In the genomic region with DNA sequence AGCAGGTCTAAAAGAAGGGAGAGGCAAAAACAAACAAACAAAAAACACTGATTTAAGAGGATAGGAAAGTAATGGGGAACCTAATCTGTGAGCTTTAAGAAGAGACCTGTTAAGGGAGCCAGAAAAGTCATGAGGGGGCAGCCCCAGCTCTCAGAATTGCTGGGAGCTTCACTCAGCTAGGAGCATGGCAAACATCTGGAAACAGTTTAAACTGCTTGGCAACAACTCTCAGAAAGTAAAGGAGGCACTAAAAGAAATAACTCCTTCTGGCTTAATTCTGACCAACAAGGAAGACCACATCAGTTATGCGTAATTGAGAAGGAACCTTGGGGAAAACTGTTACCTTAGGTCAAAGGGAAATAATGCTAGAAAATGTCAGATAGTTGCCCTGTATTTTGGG, we compare ENCODE assay signal across 20 cellular contexts.
DNase-seq lines count a peak whose midpoint lies in the region; ATAC-seq and TF ChIP-seq lines count a peak whose summit lies in the region.
"Had no signal": no experiment of that assay in that cellular context is flagged by ENCODE, and none has a peak within 500 bp of the region (broad histone marks: within the 10 kb centered on the region; RNA-seq: fewer than 3 reads in every experiment).

No MANE protein-coding gene starts in this region.

- ATAC-seq in sciatic nerve: peak; percentile 39
- ATAC-seq: GM12878 had no signal

- intact Hi-C loops in sciatic nerve (cut with DNase I): no loop called here

- no peaks in the 10 kb centered on the region for H3K4me1 ChIP-seq in GM23248 (ENCODE audit: insufficient read depth)
- H3K4me1 ChIP-seq: BE2C, HAP-1 had no signal

- H3K9me3 ChIP-seq in GM23248 (ENCODE audit: low read depth): no peaks in the 10 kb centered on the region
- H3K9me3 ChIP-seq: BE2C, HAP-1 had no signal

- H3F3A ChIP-seq in GM23248 (ENCODE audit: insufficient read depth): no peaks in the 10 kb centered on the region

- no peaks in the 10 kb centered on the region for H3K9me2 ChIP-seq in GM23248 (ENCODE audit: insufficient read depth)

- WGBS in GM23248 (ENCODE audit: low coverage in 1 of 2, low lambda C conversion rate in 2 of 2, missing lambda C conversion rate in 2 of 2), 2 experiments: 0 to 6% methylated on average over 1 of the region's 1 CpG

- peak; percentile 7 for DNase-seq in GM23248
- DNase-seq in dedifferentiated amniotic fluid mesenchymal stem cell (ENCODE audit: extremely low spot score): peak; percentile 30
- DNase-seq in fibroblast of mammary gland (ENCODE audit: low read depth): peak; percentile 7
- DNase-seq in sciatic nerve (ENCODE audit: low spot score): no peak
- DNase-seq in NCI-H1436 (lab: John Stamatoyannopoulos, UW): no peak
- DNase-seq in stimulated activated naive CD4-positive, alpha-beta T cell (lab: John Stamatoyannopoulos, UW): no peak
- no peak for DNase-seq in activated naive CD4-positive, alpha-beta T cell (lab: John Stamatoyannopoulos, UW)
- no peak for DNase-seq in substantia nigra (lab: John Stamatoyannopoulos, UW)
- DNase-seq: 8988T; BE2C; C1 segment of cervical spinal cord; CD4-positive, CD25-positive, alpha-beta regulatory T cell; CD8-positive, alpha-beta memory T cell; COR-L47; DMS 273 treated with DMSO at 0.1 percent for 48 hours; DMS53; DND-41; EL had no signal

- H4K20me1 ChIP-seq in GM23248 (ENCODE audit: insufficient read depth): no peaks in the 10 kb centered on the region

- no peaks in the 10 kb centered on the region for H3K79me2 ChIP-seq in GM23248 (ENCODE audit: insufficient read depth)

- no peaks in the 10 kb centered on the region for H3K36me3 ChIP-seq in GM23248 (ENCODE audit: low read depth)
- H3K36me3 ChIP-seq: BE2C, HAP-1 had no signal

- in situ Hi-C loops in GM23248 (cut with MboI): no loop called here

- no peak for TF ChIP-seq CTCF in fibroblast of mammary gland (conservative IDR thresholded peaks at IDR 0.05; ENCODE audit: control insufficient read depth, insufficient read depth, low read depth, low read length)

- no peak overlapping the region for H3K4me3 ChIP-seq in GM23248
- H3K4me3 ChIP-seq in fibroblast of mammary gland (ENCODE audit: control insufficient read depth, low read depth, low read length): no peak overlapping the region
- H3K4me3 ChIP-seq: GM12878, HAP-1 had no signal

- H2AFZ ChIP-seq in GM23248: no peak overlapping the region

- H3K4me2 ChIP-seq in GM23248 (ENCODE audit: unreplicated experiment): no peak overlapping the region

- H3K9ac ChIP-seq in GM23248: no peak overlapping the region

- H3K27ac ChIP-seq in GM23248: no peak overlapping the region
- H3K27ac ChIP-seq in substantia nigra (ENCODE audit: low read depth, low read length, poor library complexity, severe bottlenecking): no peak overlapping the region

- H3K27me3 ChIP-seq in GM23248 (replicated peaks; ENCODE audit: insufficient read depth): peaks cover 8% of the 10 kb centered on the region
- H3K27me3 ChIP-seq: BE2C had no signal

Comparison
In these comparisons a context has a peak if more than half of its experiments do, and no peak if none do; other contexts are left out.
1. DNase-seq: peak in GM23248 (single experiment), dedifferentiated amniotic fluid mesenchymal stem cell (single experiment) and fibroblast of mammary gland (single experiment); none in sciatic nerve (single experiment), NCI-H1436 (single experiment), stimulated activated naive CD4-positive, alpha-beta T cell (0 of 6), activated naive CD4-positive, alpha-beta T cell (0 of 4) and substantia nigra (0 of 49).